Comparison of ENCODE assay signal across 8 cellular contexts in genomic region chr7:6256709-6257535, GRCh38. TPM values are rescaled to one million over a fixed set of nuclear protein-coding genes. Genes with fewer than 3 reads are reported as not detected.
DNase-seq lines count a peak whose midpoint lies in the region; ATAC-seq and TF ChIP-seq lines count a peak whose summit lies in the region.

No MANE protein-coding gene starts in this region.

- peak overlapping the region; percentile 87 for H3K27ac ChIP-seq in SJSA1

- ATAC-seq in HG02885 (IDR thresholded peaks at IDR 0.05; ENCODE audit: poor library complexity, unreplicated experiment) = peak; percentile 81

- H3K4me1 ChIP-seq in SJSA1 (replicated peaks) = peaks cover 84% of the 10 kb centered on the region

- H3K4me3 ChIP-seq in SJSA1 = no peak overlapping the region
- H3K4me3 ChIP-seq in fibroblast of pulmonary artery (replicated peaks; ENCODE audit: low read depth, low read length) = no peak overlapping the region

- DNase-seq in activated CD8-positive, alpha-beta memory T cell treated with anti-CD3 and anti-CD28 coated beads, Interleukin-2, amount 50 U/mL, for 4 hours = peak; percentile 40
- no peak for DNase-seq in activated CD8-positive, alpha-beta memory T cell treated with anti-CD3 and anti-CD28 coated beads for 24 hours
- DNase-seq in SJSA1 (ENCODE audit: low read depth in 1 of 2, low spot score in 2 of 2) (peak; percentile 62 to 75), fibroblast of pulmonary artery (ENCODE audit: low read depth) (peak; percentile 66), NCI-H128 (lab: John Stamatoyannopoulos, UW; ENCODE audit: unreplicated experiment) (no peak), NCI-H2227 treated with DMSO at 0.1 percent for 48 hours (lab: John Stamatoyannopoulos, UW) (no peak)
- DNase-seq in stimulated activated CD4-positive, alpha-beta T cell treated with anti-CD3 and anti-CD28 coated beads, TNF-alpha, amount 100 ng/mL, for 24 hours (ENCODE audit: low read depth in 3 of 3) = peak in 2 of 3 experiments; percentile 37 to 49

- no peaks in the 10 kb centered on the region for H3K9me3 ChIP-seq in SJSA1 (replicated peaks)

- TF ChIP-seq CTCF in fibroblast of pulmonary artery (IDR thresholded peaks at IDR 0.05; ENCODE audit: low read length, missing control alignments) = no peak

- H3K36me3 ChIP-seq in SJSA1 = no peaks in the 10 kb centered on the region

- no peaks in the 10 kb centered on the region for H3K27me3 ChIP-seq in SJSA1 (replicated peaks)

RNA-seq across cellular contexts. Expression of gene CYTH3, which starts 15.5 kb away (rescaled TPM):
- total RNA-seq in SJSA1 (2014; rRNA removed; shearing (Covaris generic)) = 38.6 and 47.8 TPM in 2 replicates

Comparison
In these comparisons a context has a peak if more than half of its experiments do, and no peak if none do; other contexts are left out.
1. DNase-seq: peak in activated CD8-positive, alpha-beta memory T cell treated with anti-CD3 and anti-CD28 coated beads, Interleukin-2, amount 50 U/mL, for 4 hours (single experiment), SJSA1 (2 of 2), fibroblast of pulmonary artery (single experiment) and stimulated activated CD4-positive, alpha-beta T cell treated with anti-CD3 and anti-CD28 coated beads, TNF-alpha, amount 100 ng/mL, for 24 hours (2 of 3); none in activated CD8-positive, alpha-beta memory T cell treated with anti-CD3 and anti-CD28 coated beads for 24 hours (single experiment), NCI-H128 (single experiment) and NCI-H2227 treated with DMSO at 0.1 percent for 48 hours (single experiment).